ENCODE assay signal across 8 cellular contexts in the genomic region with DNA sequence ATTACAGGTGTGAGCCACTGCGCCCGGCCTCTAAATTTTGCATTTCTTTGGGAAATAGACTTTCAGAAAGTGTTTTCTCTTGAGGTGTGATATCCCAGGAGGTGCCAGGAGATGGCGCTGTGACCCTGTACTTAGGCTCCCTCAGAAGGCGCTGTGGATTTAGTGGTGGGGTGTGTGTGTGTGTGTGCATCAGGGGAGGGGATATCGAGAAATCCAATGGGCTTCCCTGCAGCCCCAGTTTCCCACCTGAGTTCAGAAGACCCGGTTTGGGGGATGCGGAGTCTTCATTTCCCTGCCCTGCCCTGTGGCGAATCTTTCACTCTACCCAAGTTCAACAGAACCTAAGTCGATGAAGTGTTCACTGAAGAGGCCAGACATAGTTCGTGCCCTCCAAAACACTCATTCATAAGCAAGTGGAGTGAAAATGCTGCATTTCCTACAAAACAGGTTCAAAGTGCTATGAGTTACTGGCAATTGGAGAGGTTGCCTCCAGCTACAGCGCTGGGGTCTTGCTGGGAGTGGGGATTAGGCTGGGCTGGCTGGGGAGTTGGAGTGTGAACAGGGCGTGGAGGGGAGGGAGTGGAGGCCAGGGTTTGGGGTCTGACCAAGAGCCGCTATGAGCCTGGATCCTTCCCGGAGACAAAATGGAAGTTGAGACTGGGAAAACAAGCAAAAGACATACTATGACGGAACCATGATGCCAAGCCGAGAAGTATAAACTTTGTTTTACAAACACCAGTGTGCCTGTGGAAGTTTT. TPM values are rescaled to one million over a fixed set of nuclear protein-coding genes. Genes with fewer than 3 reads are reported as not detected.
DNase-seq lines count a peak whose midpoint lies in the region; ATAC-seq and TF ChIP-seq lines count a peak whose summit lies in the region.

No MANE protein-coding gene starts in this region.

- ATAC-seq in GM18502 (IDR thresholded peaks at IDR 0.05; ENCODE audit: poor library complexity, unreplicated experiment): peak; percentile 58
- no peak for ATAC-seq in HG03460 (IDR thresholded peaks at IDR 0.05; ENCODE audit: unreplicated experiment)

- BruUV-seq in A673 (replicated peaks; lab: Mats Ljungman, UMichigan): no TSS peak

- peaks cover 5% of the 10 kb centered on the region for H3K4me1 ChIP-seq in A673 (ENCODE audit: insufficient read depth, low read length, poor library complexity, severe bottlenecking)

- peak; percentile 77 for DNase-seq in A673 (ENCODE audit: low spot score)
- peak; percentile 47 for DNase-seq in NCI-H345 (lab: John Stamatoyannopoulos, UW)
- DNase-seq in activated CD4-positive, alpha-beta T cell treated with anti-CD3 and anti-CD28 coated beads for 48 hours: peak; percentile 79
- DNase-seq in dedifferentiated amniotic fluid mesenchymal stem cell (ENCODE audit: extremely low spot score): peak; percentile 39
- DNase-seq in medulla oblongata (ENCODE audit: extremely low spot score): peak; percentile 66
- DNase-seq in stimulated activated CD8-positive, alpha-beta memory T cell treated with anti-CD3 and anti-CD28 coated beads, Interleukin-2, amount 100 ng/mL, for 48 hours (ENCODE audit: low read depth in 2 of 2): peak; percentile 36 to 41

- no peak overlapping the region for H3K4me3 ChIP-seq in A673 (ENCODE audit: low read depth, low read length, poor library complexity, severe bottlenecking)

- no peak overlapping the region for H3K27ac ChIP-seq in A673 (ENCODE audit: low read depth, low read length, poor library complexity, severe bottlenecking)

- peak; percentile 82 for TF ChIP-seq CTCF in A673 (conservative IDR thresholded peaks at IDR 0.05; ENCODE audit: low read depth, low read length)

- POLR2A ChIA-PET in A673 (lab: Charles Lee; ENCODE audit: low non-redundant PET): no interaction called here

- H3K9me3 ChIP-seq in A673 (ENCODE audit: low read depth, low read length, poor library complexity, severe bottlenecking): no peaks in the 10 kb centered on the region

- H3K36me3 ChIP-seq in A673 (ENCODE audit: insufficient read depth, low read length, poor library complexity, severe bottlenecking): no peaks in the 10 kb centered on the region

- intact Hi-C loops in A673 (cut with micrococcal nuclease; ENCODE audit: unreplicated experiment): loop anchor here (2.0 to 10.0 kb wide), 4 partner anchors 46 to 442 kb away; no protein-coding TSS in a partner anchor

- H3K27me3 ChIP-seq in A673 (replicated peaks; ENCODE audit: insufficient read depth, low read depth, low read length, poor library complexity): peaks cover 2% of the 10 kb centered on the region

- CTCF ChIA-PET in A673 (lab: Charles Lee): interaction anchor here (0.8 kb wide), 1 partner anchor 302 kb away, joined by 3 read pairs; no protein-coding TSS in a partner anchor

RNA-seq across cellular contexts. Expression of gene WNT6, which starts 6.5 kb away (rescaled TPM):
- total RNA-seq in A673 (2021): not detected in 2 replicates

RNA-seq across cellular contexts. Expression of gene PRKAG3, which starts 21.5 kb away (rescaled TPM):
- not detected in 2 replicates for total RNA-seq in A673 (2021)

RNA-seq across cellular contexts. Expression of gene WNT10A, which starts 27.6 kb away (rescaled TPM):
- 0.47 and 0.81 TPM in 2 replicates for total RNA-seq in A673 (2021)
